1 cellular context compared by ENCODE assay signal in genomic region chr16:57596234-57596633, GRCh38.
TF ChIP-seq lines count a peak whose summit lies in the region.

No MANE protein-coding gene starts in this region.

TF ChIP-seq in K562, 482 proteins besides CTCF, POLR2A, EP300 and RAD21 (continued from another document):
- TF ChIP-seq C11orf30 (IDR thresholded peaks at IDR 0.05; ENCODE audit: low read depth) (peak; percentile 53; the same call in 1 of the 2 replicates), MAFG (tag; conservative IDR thresholded peaks at IDR 0.05) (0 out of 2 replicates have a peak, but pooled peaks have one; percentile 32)
